ENCODE assay signal across 13 cellular contexts in the genomic region with DNA sequence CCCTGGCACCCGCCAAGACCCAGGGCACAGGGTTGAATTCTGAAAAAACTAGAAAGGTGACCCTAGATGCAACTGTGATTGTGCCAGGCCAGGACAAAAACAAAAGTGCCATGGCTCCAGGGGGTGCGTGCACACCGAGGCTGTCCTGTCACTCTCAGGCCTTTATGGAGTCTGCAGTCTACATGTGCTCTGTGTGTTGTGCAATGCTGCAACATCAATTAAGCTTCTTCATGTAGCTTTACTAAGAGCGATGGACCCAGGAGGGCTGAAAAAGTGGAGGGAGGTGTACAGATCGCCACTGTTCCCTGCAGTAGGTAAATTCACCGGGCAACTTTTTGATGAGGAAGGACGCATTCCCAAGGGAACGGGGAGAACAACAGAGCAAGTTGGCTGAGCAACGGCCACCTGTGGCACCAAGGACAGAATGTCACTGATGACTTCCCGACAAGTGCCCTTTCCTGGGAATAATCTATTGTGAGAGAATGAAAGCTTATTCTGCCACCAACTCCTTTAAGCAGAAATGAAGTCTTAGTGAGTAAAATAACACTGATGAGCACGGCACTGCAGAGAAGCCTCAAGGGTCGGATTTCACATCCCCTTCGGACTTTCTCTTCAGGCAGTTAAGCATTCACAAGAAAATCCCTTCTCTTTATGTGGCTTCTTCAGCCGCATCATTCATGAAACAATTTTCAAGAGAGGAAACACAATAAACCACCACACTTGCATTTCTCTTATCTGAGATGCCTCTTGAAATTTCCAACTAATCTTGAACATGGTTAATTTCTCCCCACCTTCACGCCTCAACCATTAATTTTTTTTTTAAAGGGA.
A peak's percentile ranks its signal among the peaks of the same experiment; 100 is the strongest.
DNase-seq lines count a peak whose midpoint lies in the region; ATAC-seq and TF ChIP-seq lines count a peak whose summit lies in the region.
"Had no signal": no experiment of that assay in that cellular context is flagged by ENCODE, and none has a peak within 500 bp of the region (broad histone marks: within the 10 kb centered on the region; RNA-seq: fewer than 3 reads in every experiment).

No MANE protein-coding gene starts in this region.

- TF ChIP-seq CTCF in astrocyte of the spinal cord (IDR thresholded peaks at IDR 0.05; ENCODE audit: low read depth, low read length): no peak

- ATAC-seq in GM19463 (IDR thresholded peaks at IDR 0.05; ENCODE audit: unreplicated experiment) (peak; percentile 75), HG03095 (IDR thresholded peaks at IDR 0.05; ENCODE audit: unreplicated experiment) (peak; percentile 77), HG03175 (IDR thresholded peaks at IDR 0.05; ENCODE audit: unreplicated experiment) (no peak), HG02571 (IDR thresholded peaks at IDR 0.05; ENCODE audit: unreplicated experiment) (no peak)
- ATAC-seq: activated naive CD4-positive, alpha-beta T cell treated with anti-CD3 and anti-CD28 coated beads, Interleukin-2, amount 50 U/mL, for 72 hours; T-cell had no signal

- no peak overlapping the region for H3K4me3 ChIP-seq in astrocyte of the spinal cord (ENCODE audit: low read depth, low read length)

- in situ Hi-C loops in astrocyte of the spinal cord (cut with HindIII; ENCODE audit: low sequenced_read_pairs): no loop called here

- DNase-seq in EH (ENCODE audit: low read depth): peak; percentile 16
- DNase-seq in astrocyte of the spinal cord (ENCODE audit: low read depth, low spot score): peak; percentile 40
- DNase-seq in stimulated activated CD4-positive, alpha-beta T cell treated with anti-CD3 and anti-CD28 coated beads, Interleukin-2, amount 100 ng/mL, for 48 hours: no peak
- no peak for DNase-seq in SKM-1 treated with dmso at 0.1 percent for 144 hours (lab: John Stamatoyannopoulos, UW; ENCODE audit: unreplicated experiment)
- DNase-seq: activated CD4-positive, alpha-beta memory T cell treated with anti-CD3 and anti-CD28 coated beads for 36 hours; NCI-H1105 treated with DMSO at 0.1 percent for 48 hours; stimulated activated naive CD4-positive, alpha-beta T cell treated with Interleukin-2 at 50 U/mL for 16 hours; T-cell had no signal

Comparison
In these comparisons a context has a peak if more than half of its experiments do, and no peak if none do; other contexts are left out.
1. DNase-seq: peak in EH (single experiment) and astrocyte of the spinal cord (single experiment); none in stimulated activated CD4-positive, alpha-beta T cell treated with anti-CD3 and anti-CD28 coated beads, Interleukin-2, amount 100 ng/mL, for 48 hours (0 of 2) and SKM-1 treated with dmso at 0.1 percent for 144 hours (single experiment).
2. ATAC-seq: peak in GM19463 (single experiment) and HG03095 (single experiment); none in HG03175 (single experiment) and HG02571 (single experiment).